Comparison of ENCODE assay signal across 8 cellular contexts in the genomic region with DNA sequence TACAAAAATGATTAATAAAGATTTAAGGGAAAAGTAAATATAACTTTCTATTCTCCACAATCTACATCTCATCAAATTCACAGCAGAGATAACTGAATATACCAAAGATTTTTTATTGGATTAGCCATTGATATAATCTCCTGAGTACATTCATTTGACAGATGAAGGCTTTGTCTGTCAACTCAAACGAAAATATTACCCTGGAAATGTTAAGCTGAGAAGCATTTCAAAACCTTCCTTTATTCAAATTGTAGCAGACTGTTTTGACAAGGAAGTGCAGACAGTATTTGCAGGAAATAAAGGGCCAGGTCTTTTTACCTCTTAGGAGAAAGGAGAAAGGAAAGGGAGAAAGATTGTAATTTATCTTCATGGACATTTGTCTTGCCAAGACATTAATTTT.
"Had no signal": no experiment of that assay in that cellular context is flagged by ENCODE, and none has a peak within 500 bp of the region (broad histone marks: within the 10 kb centered on the region; RNA-seq: fewer than 3 reads in every experiment).

No MANE protein-coding gene starts in this region.

- H3K4me3 ChIP-seq: GM12878 had no signal

- FAIRE-seq: G401.6, GM12878, GM12891, GM12892, GM18507, GM19239 had no signal

- ATAC-seq: GM12878 had no signal

- DNase-seq: GDM1, GF-D8 had no signal
